ENCODE assay signal across 19 cellular contexts in genomic region chr14:51535443-51536044, GRCh38.
"Had no signal": no experiment of that assay in that cellular context is flagged by ENCODE, and none has a peak within 500 bp of the region (broad histone marks: within the 10 kb centered on the region; RNA-seq: fewer than 3 reads in every experiment).

No MANE protein-coding gene starts in this region.

- H3K27me3 Mint-ChIP-seq: activated naive CD8-positive, alpha-beta T cell; dendritic cell treated with granulocyte-macrophage colony-stimulating factor and Interleukin-4, amounts not matched to agents 40 ng/mL and 50 ng/mL, for 4 days had no signal

- H3K9me3 ChIP-seq: tibial artery had no signal

- H3K27ac ChIP-seq: cardiac muscle cell, left ventricle myocardium inferior, tibial artery had no signal

- H3K36me3 Mint-ChIP-seq: activated naive CD8-positive, alpha-beta T cell; memory B cell had no signal

- H3K9me3 Mint-ChIP-seq: dendritic cell treated with granulocyte-macrophage colony-stimulating factor and Interleukin-4, amounts not matched to agents 40 ng/mL and 50 ng/mL, for 4 days; effector memory CD8-positive, alpha-beta T cell had no signal

- H3K4me1 Mint-ChIP-seq: memory B cell had no signal

- FAIRE-seq: frontal cortex, urothelium cell line had no signal

- H3K27me3 ChIP-seq: cardiac muscle cell, tibial artery had no signal

- H3K36me3 ChIP-seq: cardiac muscle cell, left ventricle myocardium inferior, tibial artery had no signal

- ATAC-seq: effector memory CD8-positive, alpha-beta T cell had no signal

- H3K4me3 Mint-ChIP-seq: activated naive CD8-positive, alpha-beta T cell; dendritic cell treated with granulocyte-macrophage colony-stimulating factor and Interleukin-4, amounts not matched to agents 40 ng/mL and 50 ng/mL, for 4 days; effector memory CD8-positive, alpha-beta T cell; memory B cell had no signal

- DNase-seq: activated CD4-positive, CD25-positive, alpha-beta regulatory T cell treated with anti-CD3 and anti-CD28 coated beads, Interleukin-2, amount 50 U/mL, for 72 hours; activated gamma-delta T cell treated with Interleukin-2 at 50 U/mL for 16 hours; effector memory CD8-positive, alpha-beta T cell; head of caudate nucleus; kidney glomerular epithelial cell; left ventricle myocardium inferior; occipital lobe; posterior cingulate gyrus; stimulated activated CD4-positive, alpha-beta T cell treated with anti-CD3 and anti-CD28 coated beads, Interleukin-12 subunit alpha, Interleukin-12 subunit beta, amount 100 ng/mL, for 4 hours; stimulated activated CD4-positive, alpha-beta T cell treated with anti-CD3 and anti-CD28 coated beads, Interleukin-1b, Interleukin-23, amount 100 ng/mL, for 48 hours; stimulated activated CD8-positive, alpha-beta memory T cell treated with anti-CD3 and anti-CD28 coated beads, Interleukin-4, amount 100 ng/mL, for 48 hours; stimulated activated naive CD4-positive, alpha-beta T cell; tibial artery had no signal

- H3K27ac Mint-ChIP-seq: activated naive CD8-positive, alpha-beta T cell; dendritic cell treated with granulocyte-macrophage colony-stimulating factor and Interleukin-4, amounts not matched to agents 40 ng/mL and 50 ng/mL, for 4 days; effector memory CD8-positive, alpha-beta T cell; memory B cell had no signal

- H3K4me3 ChIP-seq: cardiac muscle cell, left ventricle myocardium inferior, tibial artery had no signal
